In genomic region chr17:18363021-18363941, GRCh38 we compare ENCODE assay signal across 8 cellular contexts. TPM values are rescaled to one million over a fixed set of nuclear protein-coding genes. Genes with fewer than 3 reads are reported as not detected.
DNase-seq lines count a peak whose midpoint lies in the region; ATAC-seq and TF ChIP-seq lines count a peak whose summit lies in the region.

TSS of gene SHMT1 (minus strand) at chr17:18363550. CDS start at chr17:18355981, 7,569 bp downstream.

- DNase-seq in GM19240 (ENCODE audit: insufficient read length, low spot score) (peak; percentile 87), NCI-H526 treated with DMSO at 0.1 percent for 48 hours (lab: John Stamatoyannopoulos, UW) (peak; percentile 82), coronary artery (ENCODE audit: low spot score) (peak; percentile 95), left kidney (ENCODE audit: low read depth, low spot score) (peak; percentile 97)
- DNase-seq in activated CD4-positive, alpha-beta T cell treated with anti-CD3 and anti-CD28 coated beads, Interleukin-2, amount 10 ng/mL, durations not matched to agents 7 days and 5 days: peak; percentile 92
- DNase-seq in stimulated activated CD4-positive, alpha-beta T cell treated with anti-CD3 and anti-CD28 coated beads, Interleukin-1b, Interleukin-23, amount 100 ng/mL, for 48 hours: peak; percentile 90

- peaks cover 11% of the 10 kb centered on the region for H3K36me3 Mint-ChIP-seq in activated CD4-positive, alpha-beta T cell treated with anti-CD3 and anti-CD28 coated beads, Interleukin-2, amount 10 ng/mL, durations not matched to agents 7 days and 5 days (ENCODE audit: low read depth)

- peaks cover 0 to 3% (median 0%) of the 10 kb centered on the region in 11 experiments; a peak in 2 of 22 replicates for H4K20me1 ChIP-seq in BLaER1 treated with 17β-estradiol and CSF1 and Interleukin-3, amounts not matched to agents 10 nM and 100 nM

- H3K4me3 ChIP-seq in BLaER1 treated with 17β-estradiol and CSF1 and Interleukin-3, amounts not matched to agents 10 nM and 100 nM: peak within 1 kb of the TSS; percentile 79 to 95 (median 90)
- H3K4me3 ChIP-seq in coronary artery: peak within 1 kb of the TSS; percentile 97

- ATAC-seq in HG03457 (IDR thresholded peaks at IDR 0.05; ENCODE audit: unreplicated experiment): peak; percentile 85

- TF ChIP-seq CTCF in coronary artery (IDR thresholded peaks at IDR 0.05): no peak

- CTCF ChIA-PET in activated CD4-positive, alpha-beta T cell treated with anti-CD3 and anti-CD28 coated beads, Interleukin-2, amount 10 ng/mL, durations not matched to agents 7 days and 5 days (lab: Charles Lee): interaction anchor here (0.6 to 1.1 kb wide), 3 partner anchors 11 to 263 kb away, joined by 4 to 5 read pairs (median 4); no protein-coding TSS in a partner anchor

- no peaks in the 10 kb centered on the region for H3K27me3 ChIP-seq in BLaER1 treated with 17β-estradiol and CSF1 and Interleukin-3, amounts not matched to agents 10 nM and 100 nM

- POLR2A ChIA-PET in activated CD4-positive, alpha-beta T cell treated with anti-CD3 and anti-CD28 coated beads, Interleukin-2, amount 10 ng/mL, durations not matched to agents 7 days and 5 days (lab: Charles Lee): no interaction called here

- H3K4me1 Mint-ChIP-seq in activated CD4-positive, alpha-beta T cell treated with anti-CD3 and anti-CD28 coated beads, Interleukin-2, amount 10 ng/mL, durations not matched to agents 7 days and 5 days: peaks cover 24% of the 10 kb centered on the region

- H3K27ac ChIP-seq in BLaER1 treated with 17β-estradiol and CSF1 and Interleukin-3, amounts not matched to agents 10 nM and 100 nM: peak within 1 kb of the TSS; percentile 33 to 86 (median 78); a peak in 21 of 22 replicates
- H3K27ac ChIP-seq in coronary artery: peak within 1 kb of the TSS; percentile 40 to 87

- peak within 1 kb of the TSS; percentile 71 to 98 (median 93) for H3K4me2 ChIP-seq in BLaER1 treated with 17β-estradiol and CSF1 and Interleukin-3, amounts not matched to agents 10 nM and 100 nM

- no peaks in the 10 kb centered on the region for H3K9me3 Mint-ChIP-seq in activated CD4-positive, alpha-beta T cell treated with anti-CD3 and anti-CD28 coated beads, Interleukin-2, amount 10 ng/mL, durations not matched to agents 7 days and 5 days

- H3K9ac ChIP-seq in BLaER1 treated with 17β-estradiol and CSF1 and Interleukin-3, amounts not matched to agents 10 nM and 100 nM: peak within 1 kb of the TSS; percentile 79 to 89 (median 86)

- peak within 1 kb of the TSS; percentile 92 for H3K27ac Mint-ChIP-seq in activated CD4-positive, alpha-beta T cell treated with anti-CD3 and anti-CD28 coated beads, Interleukin-2, amount 10 ng/mL, durations not matched to agents 7 days and 5 days

- peaks cover 16 to 29% (median 21%) of the 10 kb centered on the region in 10 experiments for H3K4me1 ChIP-seq in BLaER1 treated with 17β-estradiol and CSF1 and Interleukin-3, amounts not matched to agents 10 nM and 100 nM

- peak within 1 kb of the TSS; percentile 91 for H3K4me3 Mint-ChIP-seq in activated CD4-positive, alpha-beta T cell treated with anti-CD3 and anti-CD28 coated beads, Interleukin-2, amount 10 ng/mL, durations not matched to agents 7 days and 5 days

- peaks cover 9 to 30% (median 23%) of the 10 kb centered on the region in 11 experiments; a peak in 20 of 22 replicates for H3K36me3 ChIP-seq in BLaER1 treated with 17β-estradiol and CSF1 and Interleukin-3, amounts not matched to agents 10 nM and 100 nM

- peaks cover 6 to 8% (median 7%) of the 10 kb centered on the region in 11 experiments; a peak in 14 of 22 replicates for H3K9me3 ChIP-seq in BLaER1 treated with 17β-estradiol and CSF1 and Interleukin-3, amounts not matched to agents 10 nM and 100 nM (replicated peaks in 1 of 11)

- H3K27me3 Mint-ChIP-seq in activated CD4-positive, alpha-beta T cell treated with anti-CD3 and anti-CD28 coated beads, Interleukin-2, amount 10 ng/mL, durations not matched to agents 7 days and 5 days: no peaks in the 10 kb centered on the region

RNA-seq across cellular contexts. Expression of gene SHMT1, which starts in this region (rescaled TPM):
- 10 to 100 TPM; 49.9 to 51.8 TPM for total RNA-seq in activated CD4-positive, alpha-beta T cell treated with anti-CD3 and anti-CD28 coated beads, Interleukin-2, amount 10 ng/mL, durations not matched to agents 7 days and 5 days

Comparison
In these comparisons a context has a peak if more than half of its experiments do, and no peak if none do; other contexts are left out.
1. Peak in every context shown above with its lines: DNase-seq, ATAC-seq, H3K4me3 ChIP-seq and H3K27ac ChIP-seq.